ENCODE assay signal across 17 cellular contexts in genomic region chr6:99501762-99502161, GRCh38. TPM values are rescaled to one million over a fixed set of nuclear protein-coding genes. Genes with fewer than 3 reads are reported as not detected.
DNase-seq lines count a peak whose midpoint lies in the region; ATAC-seq and TF ChIP-seq lines count a peak whose summit lies in the region.
"Had no signal": no experiment of that assay in that cellular context is flagged by ENCODE, and none has a peak within 500 bp of the region (broad histone marks: within the 10 kb centered on the region; RNA-seq: fewer than 3 reads in every experiment).

No MANE protein-coding gene starts in this region.

- H3K27ac ChIP-seq in IMR-90 (ENCODE audit: insufficient read depth, low read length): no peak overlapping the region
- H3K27ac ChIP-seq: SJSA1 had no signal

- H3K4me2 ChIP-seq in IMR-90 (ENCODE audit: low read depth, low read length): no peak overlapping the region

- no peak for TF ChIP-seq RAD21 in IMR-90 (IDR thresholded peaks at IDR 0.05; ENCODE audit: low read length)

- H3K56ac ChIP-seq in IMR-90 (ENCODE audit: extremely low read depth, insufficient read depth, low read length): no peak overlapping the region

- peaks cover 16% of the 10 kb centered on the region for H3K36me3 ChIP-seq in IMR-90 (ENCODE audit: control insufficient read depth, insufficient read depth, low read length)

- no peak overlapping the region for H4K91ac ChIP-seq in IMR-90 (ENCODE audit: insufficient read depth, low read depth, low read length)

- no peak overlapping the region for H2AK5ac ChIP-seq in IMR-90 (ENCODE audit: low read depth, low read length)

- H3K23ac ChIP-seq in IMR-90 (ENCODE audit: low read depth, low read length): peak overlapping the region; percentile 4; the same call in 1 of the 2 replicates

- H3K4ac ChIP-seq in IMR-90 (ENCODE audit: low read depth, low read length): no peak overlapping the region

- no peak overlapping the region for H2BK15ac ChIP-seq in IMR-90 (ENCODE audit: low read depth, low read length)

- H3K27me3 Mint-ChIP-seq in activated CD4-positive, alpha-beta T cell treated with anti-CD3 and anti-CD28 coated beads, Interleukin-2, amount 10 ng/mL, durations not matched to agents 24 days and 14 days: no peaks in the 10 kb centered on the region

- H3K4me3 ChIP-seq in IMR-90 (ENCODE audit: insufficient read depth, low read depth, low read length) (no peak overlapping the region), fibroblast of villous mesenchyme (ENCODE audit: low read depth, low read length) (no peak overlapping the region)
- H3K4me3 ChIP-seq: SJSA1 had no signal

- intact Hi-C loops in IMR-90 (cut with micrococcal nuclease): no loop called here
- intact Hi-C loops in activated CD4-positive, alpha-beta T cell treated with anti-CD3 and anti-CD28 coated beads, Interleukin-2, amount 10 ng/mL, durations not matched to agents 24 days and 14 days (cut with micrococcal nuclease): no loop called here

- H3K36me3 Mint-ChIP-seq in activated CD4-positive, alpha-beta T cell treated with anti-CD3 and anti-CD28 coated beads, Interleukin-2, amount 10 ng/mL, durations not matched to agents 24 days and 14 days (ENCODE audit: low read depth): peaks cover 33% of the 10 kb centered on the region

- H4K5ac ChIP-seq in IMR-90 (ENCODE audit: low read depth, low read length): no peak overlapping the region

- H2AK9ac ChIP-seq in IMR-90 (replicated peaks; ENCODE audit: low read depth, low read length, poor library complexity): no peak overlapping the region

- H2BK120ac ChIP-seq in IMR-90 (ENCODE audit: low read depth, low read length): no peak overlapping the region

- ATAC-seq in IMR-90 (ENCODE audit: low read depth) (peak; percentile 24; the same call in 1 of the 2 replicates), GM19328 (IDR thresholded peaks at IDR 0.05; ENCODE audit: unreplicated experiment) (no peak)
- ATAC-seq: HCT116, Right ventricle myocardium inferior had no signal

- H3K9ac ChIP-seq in IMR-90 (ENCODE audit: low read depth, low read length): no peak overlapping the region

- BruUV-seq in IMR-90 (replicated peaks; lab: Mats Ljungman, UMichigan): no TSS peak

- in situ Hi-C loops in IMR-90 (cut with MboI; ENCODE audit: low sequenced_read_pairs): no loop called here

- H4K8ac ChIP-seq in IMR-90 (ENCODE audit: low read depth in 2 of 2, low read length in 2 of 2): no peak overlapping the region

- no peak overlapping the region for H3K18ac ChIP-seq in IMR-90 (ENCODE audit: low read depth, low read length)

- WGBS in IMR-90 (ENCODE audit: extremely low coverage in 2 of 2, insufficient read length in 1 of 2), 2 experiments: no CpG with 5 or more reads among the region's 2 CpGs

- POLR2A ChIA-PET in IMR-90 (lab: Charles Lee; ENCODE audit: unreplicated experiment): no interaction called here

- no peaks in the 10 kb centered on the region for H3K4me1 Mint-ChIP-seq in activated CD4-positive, alpha-beta T cell treated with anti-CD3 and anti-CD28 coated beads, Interleukin-2, amount 10 ng/mL, durations not matched to agents 24 days and 14 days

- H3K4me3 Mint-ChIP-seq in activated CD4-positive, alpha-beta T cell treated with anti-CD3 and anti-CD28 coated beads, Interleukin-2, amount 10 ng/mL, durations not matched to agents 24 days and 14 days: no peak overlapping the region

- dilution Hi-C loops in IMR-90 (cut with HindIII; ENCODE audit: low sequenced_read_pairs, unreplicated experiment): no loop called here

- no peak overlapping the region for H2AFZ ChIP-seq in IMR-90 (replicated peaks; ENCODE audit: low read length, poor library complexity)

- peaks cover under 1 to 4% of the 10 kb centered on the region in 2 experiments; a peak in 2 of 4 replicates for H3K79me1 ChIP-seq in IMR-90 (ENCODE audit: low read depth in 1 of 2, low read length in 2 of 2)

- TF ChIP-seq POLR2A in IMR-90 (IDR thresholded peaks at IDR 0.05; ENCODE audit: low read depth, low read length): no peak

- no peak overlapping the region for H2BK20ac ChIP-seq in IMR-90 (ENCODE audit: low read depth, low read length)

- DNase-seq in IMR-90 (peak; percentile 40), RPMI7951 (ENCODE audit: low read depth) (peak; percentile 43), fibroblast of villous mesenchyme (ENCODE audit: low read depth) (peak; percentile 3), DMS 273 treated with DMSO at 0.1 percent for 48 hours (lab: John Stamatoyannopoulos, UW) (no peak), dermis blood vessel endothelial cell (no peak)
- no peak for DNase-seq in activated CD4-positive, alpha-beta T cell treated with anti-CD3 and anti-CD28 coated beads, Interleukin-2, amount 10 ng/mL, durations not matched to agents 24 days and 14 days
- DNase-seq: BE2C, DMS79, Kasumi-1, NCI-H1105 treated with DMSO at 0.1 percent for 48 hours, NCI-H2029 treated with DMSO at 0.1 percent for 48 hours, NCI-H226, NCI-H510A treated with DMSO at 0.1 percent for 48 hours had no signal

- H3K9me1 ChIP-seq in IMR-90 (ENCODE audit: insufficient read depth, low read length): no peaks in the 10 kb centered on the region

- H3K14ac ChIP-seq in IMR-90 (replicated peaks; ENCODE audit: low read depth, low read length): no peak overlapping the region

- no peaks in the 10 kb centered on the region for H4K20me1 ChIP-seq in IMR-90 (ENCODE audit: insufficient read depth, low read length)

- peaks cover 8% of the 10 kb centered on the region; the same call in 1 of the 2 replicates for H3K4me1 ChIP-seq in IMR-90 (ENCODE audit: control insufficient read depth, insufficient read depth, low read length)

- H2BK5ac ChIP-seq in IMR-90 (ENCODE audit: low read depth, low read length, poor library complexity, severe bottlenecking): no peak overlapping the region

- H3K27me3 ChIP-seq in IMR-90 (ENCODE audit: control insufficient read depth, insufficient read depth, low read length): no peaks in the 10 kb centered on the region
- H3K27me3 ChIP-seq: BE2C, SJSA1 had no signal

- no peaks in the 10 kb centered on the region for H3K9me3 ChIP-seq in IMR-90 (ENCODE audit: control insufficient read depth, insufficient read depth, low read length)
- H3K9me3 ChIP-seq: BE2C, SJSA1 had no signal

- no peaks in the 10 kb centered on the region for H3K9me3 Mint-ChIP-seq in activated CD4-positive, alpha-beta T cell treated with anti-CD3 and anti-CD28 coated beads, Interleukin-2, amount 10 ng/mL, durations not matched to agents 24 days and 14 days

- no peak for TF ChIP-seq CTCF in IMR-90 (conservative IDR thresholded peaks at IDR 0.05; ENCODE audit: low read depth, low read length)
- no peak for TF ChIP-seq CTCF in fibroblast of villous mesenchyme (IDR thresholded peaks at IDR 0.05; ENCODE audit: insufficient read depth, low read depth, low read length)

- CTCF ChIA-PET in IMR-90 (lab: Yijun Ruan, JAX): interaction anchor here (1.4 kb wide), 1 partner anchor 11 kb away, joined by 4 read pairs; no protein-coding TSS in a partner anchor

- no peak overlapping the region for H3K27ac Mint-ChIP-seq in activated CD4-positive, alpha-beta T cell treated with anti-CD3 and anti-CD28 coated beads, Interleukin-2, amount 10 ng/mL, durations not matched to agents 24 days and 14 days

TF ChIP-seq in IMR-90, 13 proteins besides CTCF, POLR2A, EP300 and RAD21:
- TF ChIP-seq BHLHE40 (IDR thresholded peaks at IDR 0.05; ENCODE audit: low read depth, low read length) (no peak), RFX5 (IDR thresholded peaks at IDR 0.05; ENCODE audit: low read depth, low read length) (no peak), CEBPB (IDR thresholded peaks at IDR 0.05; ENCODE audit: low read depth, low read length) (no peak), RCOR1 (IDR thresholded peaks at IDR 0.05; ENCODE audit: insufficient replicate concordance, low read length) (no peak), SMC3 (IDR thresholded peaks at IDR 0.05; ENCODE audit: low read depth, low read length) (no peak), CHD1 (IDR thresholded peaks at IDR 0.05; ENCODE audit: low read depth, low read length) (no peak), USF2 (IDR thresholded peaks at IDR 0.05; ENCODE audit: low read depth, low read length) (no peak), MXI1 (IDR thresholded peaks at IDR 0.05; ENCODE audit: borderline replicate concordance, low read depth, low read length) (no peak), NFE2L2 (IDR thresholded peaks at IDR 0.05; ENCODE audit: low read depth, low read length) (no peak), MAFK (IDR thresholded peaks at IDR 0.05; ENCODE audit: low read depth, low read length) (no peak), MAZ (IDR thresholded peaks at IDR 0.05; ENCODE audit: borderline replicate concordance, low read depth, low read length) (no peak), ELK1 (IDR thresholded peaks at IDR 0.05; ENCODE audit: borderline replicate concordance, low read depth, low read length) (no peak), FOS (IDR thresholded peaks at IDR 0.05; ENCODE audit: low read depth, low read length) (no peak)

RNA-seq across cellular contexts. Expression of gene USP45, which starts 13.5 kb away (rescaled TPM):
- total RNA-seq in IMR-90 (2012; rRNA removed) (15.3 and 24.2 TPM in 2 replicates), fibroblast of villous mesenchyme (27.1 and 29.4 TPM in 2 replicates), dermis blood vessel endothelial cell (19.4 and 31.3 TPM in 2 replicates)
- 6.1 and 6.6 TPM in 2 replicates for polyA plus RNA-seq in IMR-90 (2012; rRNA removed)
- 1.0 and 1.9 TPM in 2 replicates for polyA plus RNA-seq in IMR-90 (2012; cell fraction: cytosol; rRNA removed)
- polyA plus RNA-seq in IMR-90 (2012; cell fraction: nucleus; rRNA removed; ENCODE audit: low replicate concordance): 2.1 and 22.3 TPM in 2 replicates
- total RNA-seq in RPMI7951 (2014; rRNA removed; shearing (Covaris generic)): 11.4 and 13.1 TPM in 2 replicates
- 17.9 and 21.8 TPM in 2 replicates for total RNA-seq in activated CD4-positive, alpha-beta T cell treated with anti-CD3 and anti-CD28 coated beads, Interleukin-2, amount 10 ng/mL, durations not matched to agents 24 days and 14 days

Comparison
In these comparisons a context has a peak if more than half of its experiments do, and no peak if none do; other contexts are left out.
1. DNase-seq: peak in IMR-90 (single experiment), RPMI7951 (single experiment) and fibroblast of villous mesenchyme (single experiment); none in DMS 273 treated with DMSO at 0.1 percent for 48 hours (single experiment), dermis blood vessel endothelial cell (single experiment) and activated CD4-positive, alpha-beta T cell treated with anti-CD3 and anti-CD28 coated beads, Interleukin-2, amount 10 ng/mL, durations not matched to agents 24 days and 14 days (single experiment).